Comparison of ENCODE assay signal across 8 cellular contexts in the genomic region with DNA sequence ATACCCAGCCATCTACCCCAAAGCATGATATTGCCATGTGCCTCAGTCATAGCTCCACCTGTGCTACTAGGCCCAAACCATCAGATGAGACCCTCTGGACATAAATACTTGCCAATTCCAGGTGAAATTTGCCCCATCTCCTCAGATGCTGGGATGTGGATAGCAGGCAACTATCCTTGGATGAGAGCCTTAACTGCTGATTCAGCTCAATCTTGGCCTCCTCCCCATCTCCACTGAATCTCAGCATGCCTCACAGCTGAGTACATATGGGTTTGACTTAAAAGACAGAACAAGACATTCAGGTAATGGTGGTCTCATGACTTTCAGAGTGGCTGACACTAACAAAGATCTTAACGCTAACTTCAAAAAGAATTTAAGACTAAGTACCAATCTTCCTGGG. TPM values are rescaled to one million over a fixed set of nuclear protein-coding genes. Genes with fewer than 3 reads are reported as not detected.
"Had no signal": no experiment of that assay in that cellular context is flagged by ENCODE, and none has a peak within 500 bp of the region (broad histone marks: within the 10 kb centered on the region; RNA-seq: fewer than 3 reads in every experiment).

No MANE protein-coding gene starts in this region.

- H2AFZ ChIP-seq: GM23248 had no signal

- DNase-seq: GM23248, GOT3, H9, HCEC 1CT, KBM-7 had no signal

- H3K4me2 ChIP-seq: KMS-11 had no signal

- H3K27ac ChIP-seq: GM23248, KMS-11 had no signal

- H3K4me3 ChIP-seq: GM23248 had no signal

- H3K9ac ChIP-seq: GM23248, KMS-11 had no signal

- FAIRE-seq: H54, HTR-8/SVneo had no signal

RNA-seq across cellular contexts. Expression of a gene that starts 50.8 kb away (rescaled TPM):
- polyA plus RNA-seq: GM23248 had no signal
